Comparison of ENCODE assay signal across 20 cellular contexts in the genomic region with DNA sequence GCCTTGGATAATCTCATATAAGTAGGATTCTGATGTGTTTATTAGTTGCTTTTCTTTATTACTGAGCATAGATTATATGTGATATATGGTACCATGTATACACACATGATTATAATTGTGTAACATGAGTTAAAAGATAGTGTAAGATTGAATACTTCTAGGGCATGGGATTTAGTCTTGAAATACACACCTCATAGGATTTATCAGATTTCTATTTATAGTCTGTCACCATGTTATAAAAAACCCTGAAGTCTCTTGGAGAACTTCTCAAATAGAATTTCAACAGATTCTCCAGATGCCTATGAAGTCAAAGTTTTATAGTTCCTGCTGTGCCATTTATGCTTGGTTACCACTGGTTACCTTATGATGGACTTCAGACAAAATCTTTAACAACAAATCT. TPM values are rescaled to one million over a fixed set of nuclear protein-coding genes. Genes with fewer than 3 reads are reported as not detected.
A peak's percentile ranks its signal among the peaks of the same experiment; 100 is the strongest.
DNase-seq lines count a peak whose midpoint lies in the region; ATAC-seq and TF ChIP-seq lines count a peak whose summit lies in the region.
"Had no signal": no experiment of that assay in that cellular context is flagged by ENCODE, and none has a peak within 500 bp of the region (broad histone marks: within the 10 kb centered on the region; RNA-seq: fewer than 3 reads in every experiment).

No MANE protein-coding gene starts in this region.

- in situ Hi-C loops in gastrocnemius medialis (cut with MboI; ENCODE audit: low sequenced_read_pairs in 4 of 4): no loop called here

- no peaks in the 10 kb centered on the region for H3K27me3 ChIP-seq in gastrocnemius medialis
- H3K27me3 ChIP-seq: BE2C; BLaER1 treated with 17β-estradiol and CSF1 and Interleukin-3, amounts not matched to agents 10 nM and 100 nM had no signal

- H3K4me3 ChIP-seq in choroid plexus epithelial cell (ENCODE audit: low read depth, low read length) (no peak overlapping the region), gastrocnemius medialis (no peak overlapping the region)
- H3K4me3 ChIP-seq: A549; BLaER1 treated with 17β-estradiol and CSF1 and Interleukin-3, amounts not matched to agents 10 nM and 100 nM; HAP-1 had no signal

- H3K27ac ChIP-seq in gastrocnemius medialis: peak overlapping the region; percentile 71 to 86 (median 81)
- H3K27ac ChIP-seq: A549; BLaER1 treated with 17β-estradiol and CSF1 and Interleukin-3, amounts not matched to agents 10 nM and 100 nM had no signal

- DNase-seq in Right ventricle myocardium superior (no peak), cardiac septum (ENCODE audit: low spot score) (no peak), EH (ENCODE audit: low read depth) (peak; percentile 21), choroid plexus epithelial cell (ENCODE audit: low read depth) (peak; percentile 32), gastrocnemius medialis (no peak), cortex of kidney (lab: John Stamatoyannopoulos, UW) (no peak)
- DNase-seq: 8988T; ACHN; AML-193; BE2C; CD4-positive, alpha-beta T cell; CD8-positive, alpha-beta memory T cell; DMS 273 treated with DMSO at 0.1 percent for 48 hours; DMS79; GF-D8; GOT3 had no signal

- no peaks in the 10 kb centered on the region for H3K36me3 ChIP-seq in gastrocnemius medialis
- H3K36me3 ChIP-seq: BE2C, HAP-1 had no signal

- peaks cover 21 to 23% of the 10 kb centered on the region in 2 donors for H3K4me1 ChIP-seq in gastrocnemius medialis
- H3K4me1 ChIP-seq: A549; BE2C; BLaER1 treated with 17β-estradiol and CSF1 and Interleukin-3, amounts not matched to agents 10 nM and 100 nM; HAP-1 had no signal

- intact Hi-C loops in Right ventricle myocardium superior (cut with DNase I): no loop called here
- intact Hi-C loops in cardiac septum (cut with DNase I): loop anchor here (5.0 to 10.0 kb wide), 2 partner anchors 128 to 366 kb away; no protein-coding TSS in a partner anchor
- intact Hi-C loops in gastrocnemius medialis (cut with DNase I; ENCODE audit: low total_unique reads): loop anchor here (5.0 kb wide), 1 partner anchor 161 kb away; no protein-coding TSS in a partner anchor

- TF ChIP-seq POLR2A in gastrocnemius medialis (IDR thresholded peaks at IDR 0.05): no peak

- ATAC-seq in Right ventricle myocardium superior (ENCODE audit: poor library complexity): peak; percentile 59
- peak; percentile 73 to 82 for ATAC-seq in gastrocnemius medialis
- ATAC-seq in HG03135 (IDR thresholded peaks at IDR 0.05; ENCODE audit: unreplicated experiment): no peak
- ATAC-seq: A549 had no signal

- H3K9me3 ChIP-seq in gastrocnemius medialis: no peaks in the 10 kb centered on the region
- H3K9me3 ChIP-seq: BE2C, HAP-1 had no signal

- TF ChIP-seq CTCF in choroid plexus epithelial cell (conservative IDR thresholded peaks at IDR 0.05; ENCODE audit: low read depth, low read length): no peak
- no peak for TF ChIP-seq CTCF in gastrocnemius medialis (IDR thresholded peaks at IDR 0.05 in 4 of 5, conservative IDR thresholded peaks at IDR 0.05 in 1 of 5)

RNA-seq across cellular contexts. Expression of a gene that starts 11.2 kb away (rescaled TPM):
- total RNA-seq in Right ventricle myocardium superior: 114 TPM
- 144 TPM for total RNA-seq in cardiac septum
- total RNA-seq in gastrocnemius medialis: 100 to 1,000 TPM in 1 of 4 donors, 10 to 100 TPM in 3; 78.9 to 126 (median 86.0) TPM

Comparison
In these comparisons a context has a peak if more than half of its experiments do, and no peak if none do; other contexts are left out.
1. DNase-seq: peak in EH (single experiment) and choroid plexus epithelial cell (single experiment); none in Right ventricle myocardium superior (single experiment), cardiac septum (single experiment), gastrocnemius medialis (0 of 2) and cortex of kidney (single experiment).